In the genomic region with DNA sequence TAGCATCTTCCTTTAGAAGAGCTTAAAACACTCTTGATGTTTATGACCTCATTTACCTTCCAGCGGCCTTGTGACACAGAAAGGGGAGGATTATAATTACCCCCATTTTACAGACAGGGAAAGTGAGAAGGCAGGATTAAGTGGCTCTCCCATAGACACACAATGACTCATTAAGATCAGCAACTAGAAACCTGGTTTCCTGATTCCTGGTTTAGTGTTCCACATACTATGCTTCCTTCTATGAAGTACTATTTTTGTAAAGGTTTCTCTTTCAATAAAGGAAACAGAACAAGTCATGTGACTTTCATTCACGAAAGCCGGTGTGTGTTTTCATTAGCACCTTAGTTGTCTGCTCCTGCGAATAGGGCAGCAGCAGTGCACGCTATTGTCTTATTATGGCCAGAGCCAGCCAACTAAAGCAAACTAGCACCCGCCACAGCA, we compare ENCODE assay signal across 8 cellular contexts. TPM values are rescaled to one million over a fixed set of nuclear protein-coding genes. Genes with fewer than 3 reads are reported as not detected.
A peak's percentile ranks its signal among the peaks of the same experiment; 100 is the strongest.
DNase-seq lines count a peak whose midpoint lies in the region; ATAC-seq, FAIRE-seq and TF ChIP-seq lines count a peak whose summit lies in the region.

No MANE protein-coding gene starts in this region.

- H2AFZ ChIP-seq in astrocyte (ENCODE audit: low read depth, low read length) = no peak overlapping the region

- no peak overlapping the region for H2BK5ac ChIP-seq in mesendoderm (ENCODE audit: low read length)

- H3K36me3 ChIP-seq in astrocyte (ENCODE audit: insufficient read depth, low read length) (no peaks in the 10 kb centered on the region), mesendoderm (ENCODE audit: control insufficient read depth, insufficient read depth, low read length) (peaks cover 1% of the 10 kb centered on the region)

- H3K4me1 ChIP-seq in astrocyte (ENCODE audit: insufficient read depth, low read length) (peaks cover 39% of the 10 kb centered on the region), mesendoderm (ENCODE audit: control insufficient read depth, low read depth, low read length) (peaks cover 5% of the 10 kb centered on the region)

- H4K8ac ChIP-seq in mesendoderm (ENCODE audit: low read depth, low read length) = no peak overlapping the region

- no peaks in the 10 kb centered on the region for H3K9me3 ChIP-seq in astrocyte (ENCODE audit: insufficient read depth, low read depth, low read length)

- no peak overlapping the region for H3K56ac ChIP-seq in mesendoderm (ENCODE audit: low read length)

- H3K36me3 Mint-ChIP-seq in astrocyte (ENCODE audit: low read depth, unreplicated experiment) = peaks cover 5% of the 10 kb centered on the region

- peaks cover 53% of the 10 kb centered on the region for H4K20me1 ChIP-seq in astrocyte (ENCODE audit: insufficient read depth, low read length)

- no peaks in the 10 kb centered on the region for H3K9me3 Mint-ChIP-seq in astrocyte (ENCODE audit: unreplicated experiment)

- H3K4me3 ChIP-seq in astrocyte (ENCODE audit: insufficient read depth, low read depth, low read length) = peak overlapping the region; percentile 37
- H3K4me3 ChIP-seq in mesendoderm (ENCODE audit: low read length) = no peak overlapping the region

- H3K27me3 ChIP-seq in astrocyte (ENCODE audit: insufficient read depth, low read length) = no peaks in the 10 kb centered on the region
- no peaks in the 10 kb centered on the region for H3K27me3 ChIP-seq in mesendoderm (ENCODE audit: insufficient read depth, low read length, poor library complexity)

- H3K9ac ChIP-seq in astrocyte (ENCODE audit: low read length) = peak overlapping the region; percentile 11
- no peak overlapping the region for H3K9ac ChIP-seq in mesendoderm (ENCODE audit: low read length)

- peak; percentile 82 for FAIRE-seq in astrocyte (lab: Jason Lieb, UNC)

- no peak overlapping the region for H3K4me3 Mint-ChIP-seq in astrocyte (ENCODE audit: unreplicated experiment)

- H3K18ac ChIP-seq in mesendoderm (ENCODE audit: low read length) = no peak overlapping the region

- TF ChIP-seq CTCF in astrocyte (IDR thresholded peaks at IDR 0.05; ENCODE audit: insufficient read depth, low read depth, low read length) = no peak

- no CpG with 5 or more reads among the region's 6 CpGs for WGBS in mesendoderm (ENCODE audit: extremely low coverage, insufficient coverage, low lambda C conversion rate)

- DNase-seq in DMS53 (lab: John Stamatoyannopoulos, UW) (peak; percentile 85), NAMALWA (ENCODE audit: low spot score) (peak; percentile 26), astrocyte (ENCODE audit: low read depth) (peak; percentile 71), mesendoderm (peak; percentile 29), KG1 (lab: John Stamatoyannopoulos, UW) (no peak), amygdala (lab: John Stamatoyannopoulos, UW) (no peak)

- H2BK120ac ChIP-seq in mesendoderm (ENCODE audit: low read depth, low read length) = no peak overlapping the region

- H4K5ac ChIP-seq in mesendoderm (ENCODE audit: low read length) = no peak overlapping the region

- H2BK15ac ChIP-seq in mesendoderm (replicated peaks; ENCODE audit: low read depth) = no peak overlapping the region

- no peak overlapping the region for H3K27ac Mint-ChIP-seq in astrocyte (ENCODE audit: unreplicated experiment)

- no peaks in the 10 kb centered on the region for H3K27me3 Mint-ChIP-seq in astrocyte (ENCODE audit: low read depth, unreplicated experiment)

- H3K27ac ChIP-seq in astrocyte (ENCODE audit: low read depth, low read length) (peak overlapping the region; percentile 16), mesendoderm (ENCODE audit: low read depth, low read length) (no peak overlapping the region)

- H3K23ac ChIP-seq in mesendoderm (ENCODE audit: low read length) = no peak overlapping the region

- no peak overlapping the region for H3K4ac ChIP-seq in mesendoderm (ENCODE audit: low read depth, low read length)

- no peak overlapping the region for H2AK5ac ChIP-seq in mesendoderm (ENCODE audit: low read length)

- peaks cover 42% of the 10 kb centered on the region for H3K4me1 Mint-ChIP-seq in astrocyte (ENCODE audit: low read depth, unreplicated experiment)

- peak overlapping the region; percentile 91 for H3K4me2 ChIP-seq in astrocyte (ENCODE audit: low read length)
- H3K4me2 ChIP-seq in mesendoderm (ENCODE audit: low read length) = no peak overlapping the region

- H3K79me2 ChIP-seq in astrocyte (ENCODE audit: insufficient read depth, low read length) (peaks cover 97% of the 10 kb centered on the region), mesendoderm (ENCODE audit: control insufficient read depth, insufficient read depth, low read length) (peaks cover 28% of the 10 kb centered on the region)

- H3K79me1 ChIP-seq in mesendoderm (ENCODE audit: low read length) = peaks cover 6% of the 10 kb centered on the region

- no peak for ATAC-seq in GM21737 (IDR thresholded peaks at IDR 0.05; ENCODE audit: unreplicated experiment)
- no peak for ATAC-seq in GM21360 (IDR thresholded peaks at IDR 0.05; ENCODE audit: unreplicated experiment)

RNA-seq across cellular contexts. Expression of a gene that starts 8.3 kb away (rescaled TPM):
- 14.4 and 20.1 TPM in 2 replicates for total RNA-seq in astrocyte
- polyA plus RNA-seq in mesendoderm (2013, experiment 1 of 2) = 6.1 TPM
- 6.2 TPM for polyA plus RNA-seq in mesendoderm (2013, experiment 2 of 2)

Comparison
In these comparisons a context has a peak if more than half of its experiments do, and no peak if none do; other contexts are left out.
1. DNase-seq: peak in DMS53 (single experiment), NAMALWA (single experiment), astrocyte (single experiment) and mesendoderm (single experiment); none in KG1 (single experiment) and amygdala (0 of 56).